1 cellular context compared by ENCODE assay signal in the genomic region with DNA sequence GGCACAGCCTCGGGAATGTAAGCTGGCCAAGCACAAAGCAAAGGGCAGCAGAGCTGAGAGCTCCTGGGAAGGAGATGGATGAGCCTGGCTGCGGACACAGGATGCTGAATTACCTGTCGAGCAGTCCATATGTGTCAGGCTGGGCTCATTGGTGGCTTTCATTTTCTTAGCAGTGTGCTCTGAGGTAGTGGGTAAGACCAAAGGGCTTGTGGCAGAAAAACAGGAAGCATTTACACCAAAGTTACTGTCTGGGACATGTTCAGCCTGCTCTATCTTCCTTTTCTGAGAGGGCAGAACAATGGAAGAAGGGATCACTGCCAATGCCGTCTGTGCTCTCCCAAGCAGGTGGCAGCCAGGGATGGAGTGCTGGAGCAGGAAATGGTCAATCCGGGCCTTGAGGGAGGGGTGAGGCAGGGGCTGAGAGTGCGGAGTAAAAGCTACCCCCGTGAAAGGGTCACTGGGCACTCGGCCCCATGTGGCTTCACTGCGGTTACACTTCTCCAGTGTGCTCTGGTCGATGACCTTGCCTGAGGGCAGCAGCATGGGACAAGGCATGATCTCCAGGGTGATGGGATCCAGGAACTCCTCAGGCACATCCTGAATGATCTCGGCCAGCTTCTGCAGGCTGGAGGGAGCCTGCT.
TF ChIP-seq lines count a peak whose summit lies in the region.

No MANE protein-coding gene starts in this region.

TF ChIP-seq in endothelial cell of umbilical vein, 7 proteins besides CTCF, POLR2A, EP300 and RAD21:
- no peak for TF ChIP-seq FOS (IDR thresholded peaks at IDR 0.05; ENCODE audit: borderline replicate concordance, insufficient read depth, low read length)
- TF ChIP-seq EZH2 (IDR thresholded peaks at IDR 0.05; ENCODE audit: borderline replicate concordance, low read depth, low read length, severe bottlenecking) = no peak
- TF ChIP-seq MYC (IDR thresholded peaks at IDR 0.05; ENCODE audit: low read depth, low read length) = no peak
- no peak for TF ChIP-seq GATA2 (IDR thresholded peaks at IDR 0.05; ENCODE audit: insufficient read depth, insufficient read length, low read depth, low read length)
- no peak for TF ChIP-seq POLR2AphosphoS5 (IDR thresholded peaks at IDR 0.05; ENCODE audit: insufficient read depth, low read depth, low read length)
TF ChIP-seq in endothelial cell of umbilical vein: peak in this region for 0.
